Comparison of ENCODE assay signal across 20 cellular contexts in genomic region chr2:241177526-241177925, GRCh38. TPM values are rescaled to one million over a fixed set of nuclear protein-coding genes. Genes with fewer than 3 reads are reported as not detected.
A peak's percentile ranks its signal among the peaks of the same experiment; 100 is the strongest.
DNase-seq lines count a peak whose midpoint lies in the region; ATAC-seq lines count a peak whose summit lies in the region.
"Had no signal": no experiment of that assay in that cellular context is flagged by ENCODE, and none has a peak within 500 bp of the region (broad histone marks: within the 10 kb centered on the region; RNA-seq: fewer than 3 reads in every experiment).

No MANE protein-coding gene starts in this region.

- peak overlapping the region; percentile 18 for H3K9ac ChIP-seq in neuronal stem cell (ENCODE audit: low read depth, low read length, poor library complexity)
- H3K9ac ChIP-seq: GM23248 had no signal

- peaks cover 0 to 2% of the 10 kb centered on the region in 2 donors for H3K9me3 ChIP-seq in neuronal stem cell (replicated peaks in 1 of 2; ENCODE audit: control insufficient read depth in 2 of 2, insufficient read depth in 1 of 2, low read depth in 1 of 2, low read length in 2 of 2)
- H3K9me3 ChIP-seq: A549 had no signal

- no peaks in the 10 kb centered on the region for H3K27me3 Mint-ChIP-seq in activated CD4-positive, alpha-beta T cell treated with anti-CD3 and anti-CD28 coated beads, Interleukin-2, amount 10 ng/mL, durations not matched to agents 7 days and 5 days
- H3K27me3 Mint-ChIP-seq: CD4-positive, alpha-beta memory T cell had no signal

- no peak overlapping the region for H4K8ac ChIP-seq in neuronal stem cell (ENCODE audit: low read depth, low read length)

- H4K91ac ChIP-seq in neuronal stem cell (ENCODE audit: low read depth, low read length, poor library complexity), result no peak overlapping the region

- peak overlapping the region; percentile 55 for H3K23ac ChIP-seq in neuronal stem cell (ENCODE audit: low read depth, low read length, poor library complexity)

- peak; percentile 28 for ATAC-seq in esophagus mucosa
- ATAC-seq: A549 had no signal

- CTCF ChIA-PET in activated CD4-positive, alpha-beta T cell treated with anti-CD3 and anti-CD28 coated beads, Interleukin-2, amount 10 ng/mL, durations not matched to agents 7 days and 5 days (lab: Charles Lee), result interaction anchor here (0.6 kb wide), 1 partner anchor 116 kb away, joined by 3 read pairs; no protein-coding TSS in a partner anchor

- H3K4me3 ChIP-seq in neuronal stem cell (ENCODE audit: low read length in 2 of 2), result no peak overlapping the region
- H3K4me3 ChIP-seq: A549, GM23248 had no signal

- H3K36me3 Mint-ChIP-seq in activated CD4-positive, alpha-beta T cell treated with anti-CD3 and anti-CD28 coated beads, Interleukin-2, amount 10 ng/mL, durations not matched to agents 7 days and 5 days (ENCODE audit: low read depth), result peaks cover 23% of the 10 kb centered on the region

- peak overlapping the region; percentile 13 for H3K27ac Mint-ChIP-seq in activated CD4-positive, alpha-beta T cell treated with anti-CD3 and anti-CD28 coated beads, Interleukin-2, amount 10 ng/mL, durations not matched to agents 7 days and 5 days

- H3K4ac ChIP-seq in neuronal stem cell (ENCODE audit: low read length), result no peak overlapping the region

- no peak overlapping the region for H2BK120ac ChIP-seq in neuronal stem cell (ENCODE audit: low read depth, low read length)

- H3K9me3 Mint-ChIP-seq in activated CD4-positive, alpha-beta T cell treated with anti-CD3 and anti-CD28 coated beads, Interleukin-2, amount 10 ng/mL, durations not matched to agents 7 days and 5 days, result no peaks in the 10 kb centered on the region

- H3K14ac ChIP-seq in neuronal stem cell (ENCODE audit: low read length), result no peak overlapping the region

- no peak overlapping the region for H2AFZ ChIP-seq in neuronal stem cell (ENCODE audit: low read length)
- H2AFZ ChIP-seq: GM23248 had no signal

- peaks cover 2 to 6% of the 10 kb centered on the region in 2 donors for H3K4me1 ChIP-seq in neuronal stem cell (ENCODE audit: control insufficient read depth in 2 of 2, insufficient read depth in 1 of 2, low read depth in 1 of 2, low read length in 2 of 2)
- H3K4me1 ChIP-seq: A549 had no signal

- POLR2A ChIA-PET in activated CD4-positive, alpha-beta T cell treated with anti-CD3 and anti-CD28 coated beads, Interleukin-2, amount 10 ng/mL, durations not matched to agents 7 days and 5 days (lab: Charles Lee), result no interaction called here

- H3K36me3 ChIP-seq in neuronal stem cell (replicated peaks in 1 of 2; ENCODE audit: control insufficient read depth in 2 of 2, insufficient read depth in 2 of 2, low read length in 2 of 2), result peaks cover 6 to 60% of the 10 kb centered on the region in 2 donors

- H2BK12ac ChIP-seq in neuronal stem cell (ENCODE audit: low read length), result no peak overlapping the region

- WGBS in neuronal stem cell (ENCODE audit: extremely low coverage in 2 of 2, insufficient read length in 2 of 2, insufficient replicate concordance in 1 of 2), 2 donors, result no CpG with 5 or more reads among the region's 6 CpGs

- H3K18ac ChIP-seq in neuronal stem cell (ENCODE audit: low read length), result no peak overlapping the region

- no peak overlapping the region for H2BK5ac ChIP-seq in neuronal stem cell (ENCODE audit: low read length)

- no peak overlapping the region for H3K27ac ChIP-seq in neuronal stem cell (replicated peaks; ENCODE audit: low read length)
- H3K27ac ChIP-seq: A549, GM23248 had no signal

- no peak overlapping the region for H2AK5ac ChIP-seq in neuronal stem cell (ENCODE audit: low read depth, low read length)

- H2BK15ac ChIP-seq in neuronal stem cell (ENCODE audit: low read length), result no peak overlapping the region

- no peak for DNase-seq in activated CD4-positive, alpha-beta T cell treated with anti-CD3 and anti-CD28 coated beads, Interleukin-2, amount 10 ng/mL, durations not matched to agents 7 days and 5 days
- no peak for DNase-seq in activated CD4-positive, alpha-beta T cell treated with anti-CD3 and anti-CD28 coated beads for 48 hours
- DNase-seq in neuronal stem cell (ENCODE audit: low spot score) (no peak), HuH-7 (ENCODE audit: low spot score) (no peak), GM19238 (ENCODE audit: insufficient read length, low spot score) (no peak), GM03348 (ENCODE audit: low spot score) (no peak)
- DNase-seq: 8988T; ACHN; C1 segment of cervical spinal cord; Calu3; CD4-positive, alpha-beta memory T cell; COR-L47; DMS53; DMS79 treated with DMSO at 0.1 percent for 48 hours; GF-D8; GM23248; H7; HCEC 1CT had no signal

- no peaks in the 10 kb centered on the region for H3K79me1 ChIP-seq in neuronal stem cell (ENCODE audit: low read depth, low read length)

- H3K27me3 ChIP-seq in neuronal stem cell (ENCODE audit: control insufficient read depth in 3 of 3, insufficient read depth in 3 of 3, low read depth in 1 of 3, low read length in 3 of 3), result no peaks in the 10 kb centered on the region

- no peaks in the 10 kb centered on the region for H3K4me1 Mint-ChIP-seq in activated CD4-positive, alpha-beta T cell treated with anti-CD3 and anti-CD28 coated beads, Interleukin-2, amount 10 ng/mL, durations not matched to agents 7 days and 5 days

- no peak overlapping the region for H3K4me2 ChIP-seq in neuronal stem cell (ENCODE audit: insufficient read depth, low read length, poor library complexity, severe bottlenecking)
- H3K4me2 ChIP-seq: A549 had no signal

- H3K4me3 Mint-ChIP-seq in activated CD4-positive, alpha-beta T cell treated with anti-CD3 and anti-CD28 coated beads, Interleukin-2, amount 10 ng/mL, durations not matched to agents 7 days and 5 days, result no peak overlapping the region
- H3K4me3 Mint-ChIP-seq: CD4-positive, alpha-beta memory T cell had no signal

RNA-seq across cellular contexts. Expression of gene ANO7, which starts 11.0 kb away (rescaled TPM):
- total RNA-seq in activated CD4-positive, alpha-beta T cell treated with anti-CD3 and anti-CD28 coated beads, Interleukin-2, amount 10 ng/mL, durations not matched to agents 7 days and 5 days, result under 1 TPM; 0.12 TPM
- 0.12 TPM for total RNA-seq in esophagus mucosa
- polyA plus RNA-seq in neuronal stem cell (2013, experiment 1 of 2), result 1.3 TPM
- 1.4 TPM for polyA plus RNA-seq in neuronal stem cell (2013, experiment 2 of 2)

RNA-seq across cellular contexts. Expression of gene PPP1R7, which starts 27.3 kb away (rescaled TPM):
- total RNA-seq in activated CD4-positive, alpha-beta T cell treated with anti-CD3 and anti-CD28 coated beads, Interleukin-2, amount 10 ng/mL, durations not matched to agents 7 days and 5 days, result 100 to 1,000 TPM in 1 of 2 experiments, 10 to 100 TPM in 1; 89.5 to 110 TPM
- 74.7 TPM for total RNA-seq in esophagus mucosa
- 36.4 TPM for polyA plus RNA-seq in neuronal stem cell (2013, experiment 1 of 2)
- polyA plus RNA-seq in neuronal stem cell (2013, experiment 2 of 2), result 38.0 TPM

RNA-seq across cellular contexts. Expression of gene PASK, which starts 28.3 kb away (rescaled TPM):
- 10 to 100 TPM; 55.5 to 62.0 TPM for total RNA-seq in activated CD4-positive, alpha-beta T cell treated with anti-CD3 and anti-CD28 coated beads, Interleukin-2, amount 10 ng/mL, durations not matched to agents 7 days and 5 days
- total RNA-seq in esophagus mucosa, result 12.2 TPM
- 11.4 TPM for polyA plus RNA-seq in neuronal stem cell (2013, experiment 1 of 2)
- polyA plus RNA-seq in neuronal stem cell (2013, experiment 2 of 2), result 10.5 TPM
